15 cellular contexts compared by ENCODE assay signal in the genomic region with DNA sequence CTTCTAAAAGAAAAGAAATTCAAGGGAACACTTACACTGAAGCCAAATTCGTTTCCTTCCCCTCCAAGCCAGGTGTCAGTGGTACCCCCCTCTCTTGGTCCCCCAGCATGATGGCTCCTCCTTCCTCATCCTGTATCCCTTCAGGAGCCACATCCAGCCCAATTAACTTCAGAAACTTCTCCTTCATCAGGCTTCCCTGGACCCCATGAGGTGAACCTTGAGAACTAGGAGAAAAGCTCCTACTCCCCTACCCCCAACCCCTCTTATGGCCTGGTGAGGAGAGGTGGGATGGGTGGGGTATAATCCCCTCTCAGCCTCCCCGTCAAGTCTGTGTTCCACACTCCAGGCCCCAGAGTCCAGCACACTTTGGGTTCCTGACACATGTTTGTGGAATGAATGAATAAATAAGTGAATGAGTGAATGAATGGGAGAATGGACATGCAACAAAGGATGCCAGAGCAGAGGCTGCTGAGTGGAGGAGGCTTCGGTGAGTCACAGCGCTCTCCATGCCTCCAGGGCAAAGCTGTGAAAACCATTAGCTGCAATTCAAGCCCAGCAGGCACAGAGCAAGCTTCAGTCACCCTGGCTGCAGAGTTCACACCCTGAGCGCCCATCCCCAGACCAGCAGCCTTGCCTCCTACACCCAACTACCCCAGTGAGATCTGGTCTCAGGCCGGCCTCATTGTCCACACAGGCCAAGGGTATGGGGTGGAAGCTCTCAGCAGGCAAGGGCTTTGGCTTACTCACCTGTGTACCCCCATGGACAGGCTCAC. TPM values are rescaled to one million over a fixed set of nuclear protein-coding genes. Genes with fewer than 3 reads are reported as not detected.
DNase-seq lines count a peak whose midpoint lies in the region; ATAC-seq and TF ChIP-seq lines count a peak whose summit lies in the region.
"Had no signal": no experiment of that assay in that cellular context is flagged by ENCODE, and none has a peak within 500 bp of the region (broad histone marks: within the 10 kb centered on the region; RNA-seq: fewer than 3 reads in every experiment).

No MANE protein-coding gene starts in this region.

- DNase-seq in ELF-1 (ENCODE audit: low read depth, low spot score) (peak; percentile 91), NCI-H146 (lab: John Stamatoyannopoulos, UW) (peak; percentile 68), chondrocyte (ENCODE audit: low spot score) (no peak), NCI-H2196 (lab: John Stamatoyannopoulos, UW; ENCODE audit: unreplicated experiment) (no peak), epidermal melanocyte (ENCODE audit: insufficient read length, low spot score) (no peak)
- DNase-seq in natural killer cell treated with Interleukin-12 subunit alpha and Interleukin-12 subunit beta and Interleukin-15 and Interleukin-18, amount 100 ng/mL, for 72 hours (ENCODE audit: low spot score) = no peak
- DNase-seq in activated T-cell treated with anti-CD3 and anti-CD28 coated beads, Interleukin-2, amount 50 U/mL, for 72 hours = no peak
- no peak for DNase-seq in activated CD4-positive, alpha-beta T cell treated with anti-CD3 and anti-CD28 coated beads for 1 hour
- DNase-seq: activated naive CD4-positive, alpha-beta T cell treated with anti-CD3 and anti-CD28 coated beads, Interleukin-2, amount 10 ng/mL, durations not matched to agents 7 days and 5 days; DMS 273 treated with DMSO at 0.1 percent for 48 hours; GOT3; midbrain; NCI-H446; ovary had no signal

- no peaks in the 10 kb centered on the region for H3K9me3 Mint-ChIP-seq in chondrocyte (ENCODE audit: low read depth)
- no peaks in the 10 kb centered on the region for H3K9me3 Mint-ChIP-seq in natural killer cell treated with Interleukin-12 subunit alpha and Interleukin-12 subunit beta and Interleukin-15 and Interleukin-18, amount 100 ng/mL, for 72 hours
- H3K9me3 Mint-ChIP-seq in activated T-cell treated with anti-CD3 and anti-CD28 coated beads, Interleukin-2, amount 50 U/mL, for 72 hours = no peaks in the 10 kb centered on the region
- H3K9me3 Mint-ChIP-seq: activated naive CD4-positive, alpha-beta T cell treated with anti-CD3 and anti-CD28 coated beads, Interleukin-2, amount 10 ng/mL, durations not matched to agents 7 days and 5 days; central memory CD8-positive, alpha-beta T cell had no signal

- TF ChIP-seq CTCF in chondrocyte (IDR thresholded peaks at IDR 0.05) = no peak

- peak overlapping the region; percentile 2 for H3K27ac Mint-ChIP-seq in chondrocyte (ENCODE audit: unreplicated experiment)
- H3K27ac Mint-ChIP-seq in natural killer cell treated with Interleukin-12 subunit alpha and Interleukin-12 subunit beta and Interleukin-15 and Interleukin-18, amount 100 ng/mL, for 72 hours = no peak overlapping the region
- H3K27ac Mint-ChIP-seq in activated T-cell treated with anti-CD3 and anti-CD28 coated beads, Interleukin-2, amount 50 U/mL, for 72 hours = no peak overlapping the region
- H3K27ac Mint-ChIP-seq: activated naive CD4-positive, alpha-beta T cell treated with anti-CD3 and anti-CD28 coated beads, Interleukin-2, amount 10 ng/mL, durations not matched to agents 7 days and 5 days had no signal

- H3K4me1 Mint-ChIP-seq in chondrocyte (ENCODE audit: low read depth) = peaks cover 10% of the 10 kb centered on the region
- no peaks in the 10 kb centered on the region for H3K4me1 Mint-ChIP-seq in natural killer cell treated with Interleukin-12 subunit alpha and Interleukin-12 subunit beta and Interleukin-15 and Interleukin-18, amount 100 ng/mL, for 72 hours (ENCODE audit: low read depth in 2 of 2)
- no peaks in the 10 kb centered on the region for H3K4me1 Mint-ChIP-seq in activated T-cell treated with anti-CD3 and anti-CD28 coated beads, Interleukin-2, amount 50 U/mL, for 72 hours (ENCODE audit: low read depth)
- H3K4me1 Mint-ChIP-seq: activated naive CD4-positive, alpha-beta T cell treated with anti-CD3 and anti-CD28 coated beads, Interleukin-2, amount 10 ng/mL, durations not matched to agents 7 days and 5 days; central memory CD8-positive, alpha-beta T cell had no signal

- ATAC-seq in natural killer cell treated with Interleukin-12 subunit alpha and Interleukin-12 subunit beta and Interleukin-15 and Interleukin-18, amount 100 ng/mL, for 72 hours = peak; percentile 48 to 65
- ATAC-seq in activated T-cell treated with anti-CD3 and anti-CD28 coated beads, Interleukin-2, amount 50 U/mL, for 72 hours (replicated peaks in 1 of 2) = no peak

- H3K4me3 Mint-ChIP-seq in chondrocyte (ENCODE audit: unreplicated experiment) = no peak overlapping the region
- no peak overlapping the region for H3K4me3 Mint-ChIP-seq in natural killer cell treated with Interleukin-12 subunit alpha and Interleukin-12 subunit beta and Interleukin-15 and Interleukin-18, amount 100 ng/mL, for 72 hours
- H3K4me3 Mint-ChIP-seq in activated T-cell treated with anti-CD3 and anti-CD28 coated beads, Interleukin-2, amount 50 U/mL, for 72 hours = no peak overlapping the region
- H3K4me3 Mint-ChIP-seq: activated naive CD4-positive, alpha-beta T cell treated with anti-CD3 and anti-CD28 coated beads, Interleukin-2, amount 10 ng/mL, durations not matched to agents 7 days and 5 days; central memory CD8-positive, alpha-beta T cell had no signal

- peaks cover 21% of the 10 kb centered on the region for H3K27me3 Mint-ChIP-seq in chondrocyte (ENCODE audit: low read depth)
- H3K27me3 Mint-ChIP-seq in natural killer cell treated with Interleukin-12 subunit alpha and Interleukin-12 subunit beta and Interleukin-15 and Interleukin-18, amount 100 ng/mL, for 72 hours = peaks cover 31% of the 10 kb centered on the region in 2 donors
- H3K27me3 Mint-ChIP-seq in activated T-cell treated with anti-CD3 and anti-CD28 coated beads, Interleukin-2, amount 50 U/mL, for 72 hours (ENCODE audit: low read depth) = peaks cover 41% of the 10 kb centered on the region

- no peaks in the 10 kb centered on the region for H3K36me3 Mint-ChIP-seq in chondrocyte (ENCODE audit: low read depth)
- H3K36me3 Mint-ChIP-seq in natural killer cell treated with Interleukin-12 subunit alpha and Interleukin-12 subunit beta and Interleukin-15 and Interleukin-18, amount 100 ng/mL, for 72 hours = no peaks in the 10 kb centered on the region
- H3K36me3 Mint-ChIP-seq in activated T-cell treated with anti-CD3 and anti-CD28 coated beads, Interleukin-2, amount 50 U/mL, for 72 hours (ENCODE audit: insufficient read depth in 2 of 2) = peaks cover 0 to 1% of the 10 kb centered on the region in 2 donors
- H3K36me3 Mint-ChIP-seq: activated naive CD4-positive, alpha-beta T cell treated with anti-CD3 and anti-CD28 coated beads, Interleukin-2, amount 10 ng/mL, durations not matched to agents 7 days and 5 days had no signal

RNA-seq across cellular contexts. Expression of gene BATF3, which starts 43.8 kb away (rescaled TPM):
- total RNA-seq in chondrocyte = 0.36 to 3.7 TPM (median 1.7 TPM) in 3 replicates
- 100 to 1,000 TPM in 1 of 2 donors, 10 to 100 TPM in 1; 46.6 to 137 TPM for total RNA-seq in natural killer cell treated with Interleukin-12 subunit alpha and Interleukin-12 subunit beta and Interleukin-15 and Interleukin-18, amount 100 ng/mL, for 72 hours
- total RNA-seq in activated T-cell treated with anti-CD3 and anti-CD28 coated beads, Interleukin-2, amount 50 U/mL, for 72 hours = 100 to 1,000 TPM; 400 to 660 TPM

RNA-seq across cellular contexts. Expression of gene ATF3, which starts 47.3 kb away (rescaled TPM):
- total RNA-seq in chondrocyte = 3.5 to 54.5 TPM (median 50.2 TPM) in 3 replicates
- total RNA-seq in natural killer cell treated with Interleukin-12 subunit alpha and Interleukin-12 subunit beta and Interleukin-15 and Interleukin-18, amount 100 ng/mL, for 72 hours = 10 to 100 TPM; 15.4 to 16.9 TPM
- 100 to 1,000 TPM in 1 of 2 donors, 10 to 100 TPM in 1; 96.3 to 107 TPM for total RNA-seq in activated T-cell treated with anti-CD3 and anti-CD28 coated beads, Interleukin-2, amount 50 U/mL, for 72 hours

Comparison
In these comparisons a context has a peak if more than half of its experiments do, and no peak if none do; other contexts are left out.
1. DNase-seq: peak in ELF-1 (single experiment) and NCI-H146 (single experiment); none in chondrocyte (single experiment), natural killer cell treated with Interleukin-12 subunit alpha and Interleukin-12 subunit beta and Interleukin-15 and Interleukin-18, amount 100 ng/mL, for 72 hours (single experiment), activated T-cell treated with anti-CD3 and anti-CD28 coated beads, Interleukin-2, amount 50 U/mL, for 72 hours (0 of 2), NCI-H2196 (single experiment), activated CD4-positive, alpha-beta T cell treated with anti-CD3 and anti-CD28 coated beads for 1 hour (single experiment) and epidermal melanocyte (single experiment).
2. ATAC-seq: peak in natural killer cell treated with Interleukin-12 subunit alpha and Interleukin-12 subunit beta and Interleukin-15 and Interleukin-18, amount 100 ng/mL, for 72 hours (2 of 2); none in activated T-cell treated with anti-CD3 and anti-CD28 coated beads, Interleukin-2, amount 50 U/mL, for 72 hours (0 of 2).
3. RNA of gene BATF3, which starts 43.8 kb away (total RNA-seq): 400 to 660 TPM in activated T-cell treated with anti-CD3 and anti-CD28 coated beads, Interleukin-2, amount 50 U/mL, for 72 hours and 46.6 to 137 TPM in natural killer cell treated with Interleukin-12 subunit alpha and Interleukin-12 subunit beta and Interleukin-15 and Interleukin-18, amount 100 ng/mL, for 72 hours; 0.36 to 3.7 TPM in chondrocyte; every median in the first group is over 10 times any median in the second.